22 cellular contexts compared by ENCODE assay signal in the genomic region with DNA sequence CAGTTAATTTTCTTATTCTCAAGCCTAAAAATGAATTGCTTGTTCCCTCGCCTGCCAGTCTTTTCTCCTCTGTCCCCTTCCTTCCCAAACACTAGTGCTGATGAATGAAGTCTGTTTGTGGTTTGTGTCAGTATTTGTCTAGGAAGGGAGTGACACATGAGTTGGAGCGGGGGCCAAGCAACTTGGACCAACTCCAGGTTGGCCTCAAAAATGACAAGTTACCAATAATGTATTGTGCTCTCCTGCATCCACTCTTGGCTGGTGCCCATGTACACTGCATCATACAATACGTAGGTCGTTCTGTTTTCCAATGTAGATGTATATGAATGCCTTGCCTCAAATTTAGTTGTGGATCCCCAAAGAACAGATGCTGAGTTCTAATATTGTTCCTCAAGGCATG.
A peak's percentile ranks its signal among the peaks of the same experiment; 100 is the strongest.
DNase-seq lines count a peak whose midpoint lies in the region; ATAC-seq, FAIRE-seq and TF ChIP-seq lines count a peak whose summit lies in the region.
"Had no signal": no experiment of that assay in that cellular context is flagged by ENCODE, and none has a peak within 500 bp of the region (broad histone marks: within the 10 kb centered on the region; RNA-seq: fewer than 3 reads in every experiment).

No MANE protein-coding gene starts in this region.

- no peak overlapping the region for H2BK5ac ChIP-seq in H1 (ENCODE audit: low read depth, low read length)

- H3K23me2 ChIP-seq in H1 (ENCODE audit: low read depth, low read length), result no peaks in the 10 kb centered on the region

- no peak overlapping the region for H2AK5ac ChIP-seq in H1 (ENCODE audit: low read depth, low read length)

- H3K4me3 ChIP-seq in HAP-1 (no peak overlapping the region), H1 (ENCODE audit: extremely low read depth in 1 of 4, insufficient read depth in 2 of 4, low read depth in 3 of 4, low read length in 4 of 4) (no peak overlapping the region), osteoblast (ENCODE audit: insufficient read depth, low read length) (no peak overlapping the region), Caco-2 (ENCODE audit: low read depth, low read length) (no peak overlapping the region)
- H3K4me3 ChIP-seq: testis had no signal

- H2BK120ac ChIP-seq in H1 (replicated peaks; ENCODE audit: low read depth, low read length), result no peak overlapping the region

- H3K9me3 Mint-ChIP-seq in Caco-2 (ENCODE audit: unreplicated experiment), result no peaks in the 10 kb centered on the region
- H3K9me3 Mint-ChIP-seq: CD4-positive, alpha-beta T cell; central memory CD8-positive, alpha-beta T cell had no signal

- no peak overlapping the region for H3K9ac ChIP-seq in H1 (replicated peaks in 1 of 4; ENCODE audit: extremely low read depth in 1 of 4, low read depth in 3 of 4, low read length in 3 of 4)

- POLR2A ChIA-PET in H1 (lab: Charles Lee; ENCODE audit: partially characterized antibody), result no interaction called here
- POLR2A ChIA-PET in Caco-2 (lab: Charles Lee), result no interaction called here

- H2BK20ac ChIP-seq in H1 (ENCODE audit: low read length), result no peak overlapping the region

- CTCF ChIA-PET in H1 (lab: Charles Lee; ENCODE audit: partially characterized antibody) (no interaction called here), Caco-2 (lab: Charles Lee) (no interaction called here)

- H3K27me3 Mint-ChIP-seq in Caco-2 (ENCODE audit: insufficient read depth, unreplicated experiment), result no peaks in the 10 kb centered on the region
- H3K27me3 Mint-ChIP-seq: CD4-positive, alpha-beta T cell had no signal

- DNase-seq in HAP-1 (ENCODE audit: low spot score in 2 of 2) (peak; percentile 66), NCI-H446 treated with DMSO at 0.1 percent for 48 hours (lab: John Stamatoyannopoulos, UW) (peak; percentile 45), H1 (ENCODE audit: low read depth in 1 of 2, low spot score in 2 of 2) (no peak), osteoblast (ENCODE audit: insufficient read length, low spot score, missing footprints) (peak; percentile 44), Caco-2 (no peak)
- no peak for DNase-seq in effector CD4-positive, alpha-beta T cell
- DNase-seq: activated CD4-positive, alpha-beta T cell treated with anti-CD3 and anti-CD28 coated beads for 48 hours; activated effector memory CD4-positive, alpha-beta T cell treated with anti-CD3 and anti-CD28 coated beads, Interleukin-2, amount 50 U/mL, for 16 hours; CD4-positive, alpha-beta T cell; DMS79; left ventricle myocardium superior; NCI-H1417 treated with DMSO at 0.1 percent for 48 hours; NCI-H226; NK-92 treated with Interleukin-12 subunit alpha and Interleukin-12 subunit beta, amount 100 ng/mL, for 24 hours; SW 1271; testis had no signal

- H2BK15ac ChIP-seq in H1 (ENCODE audit: low read length), result no peak overlapping the region

- H3K36me3 Mint-ChIP-seq in Caco-2 (ENCODE audit: insufficient read depth, unreplicated experiment), result peaks cover 9% of the 10 kb centered on the region

- H2BK12ac ChIP-seq in H1 (ENCODE audit: low read depth, low read length), result peak overlapping the region; percentile 95; the same call in 1 of the 2 replicates

- no peak overlapping the region for H3K27ac Mint-ChIP-seq in Caco-2 (ENCODE audit: unreplicated experiment)
- H3K27ac Mint-ChIP-seq: CD4-positive, alpha-beta T cell had no signal

- TF ChIP-seq POLR2A in H1 (IDR thresholded peaks at IDR 0.05; ENCODE audit: control extremely low read depth in 1 of 2, low read depth in 2 of 2, low read length in 2 of 2), result no peak

- H4K91ac ChIP-seq in H1 (replicated peaks; ENCODE audit: insufficient read length, low read length), result peak overlapping the region; percentile 42

- no peak overlapping the region for H3K56ac ChIP-seq in H1 (replicated peaks; ENCODE audit: insufficient read length, low read depth, low read length)

- no peaks in the 10 kb centered on the region for H3K4me1 Mint-ChIP-seq in Caco-2 (ENCODE audit: low read depth, unreplicated experiment)
- H3K4me1 Mint-ChIP-seq: central memory CD8-positive, alpha-beta T cell had no signal

- no peak overlapping the region for H3K4me3 Mint-ChIP-seq in Caco-2 (ENCODE audit: unreplicated experiment)
- H3K4me3 Mint-ChIP-seq: CD4-positive, alpha-beta T cell; central memory CD8-positive, alpha-beta T cell had no signal

- H4K8ac ChIP-seq in H1 (ENCODE audit: extremely low read depth, insufficient read depth, low read length), result no peak overlapping the region

- no peak overlapping the region for H3K4me2 ChIP-seq in H1 (ENCODE audit: insufficient read depth in 1 of 2, low read depth in 2 of 2, low read length in 2 of 2)
- H3K4me2 ChIP-seq in osteoblast (ENCODE audit: insufficient read depth, low read length), result no peak overlapping the region

- H3K79me2 ChIP-seq in H1 (ENCODE audit: control insufficient read depth in 1 of 2, insufficient read depth in 2 of 2, low read length in 2 of 2) (no peaks in the 10 kb centered on the region), osteoblast (ENCODE audit: insufficient read depth, low read length) (no peaks in the 10 kb centered on the region)

- H4K20me1 ChIP-seq in H1 (replicated peaks in 1 of 2; ENCODE audit: control insufficient read depth in 1 of 2, insufficient read depth in 2 of 2, low read length in 2 of 2) (no peaks in the 10 kb centered on the region), osteoblast (ENCODE audit: insufficient read depth, low read length) (no peaks in the 10 kb centered on the region)

- no peaks in the 10 kb centered on the region for H3K9me3 ChIP-seq in HAP-1
- no peaks in the 10 kb centered on the region for H3K9me3 ChIP-seq in H1 (ENCODE audit: insufficient read depth in 2 of 2, low read depth in 1 of 2, low read length in 1 of 2)
- no peaks in the 10 kb centered on the region for H3K9me3 ChIP-seq in osteoblast (ENCODE audit: low read depth, low read length)
- no peaks in the 10 kb centered on the region for H3K9me3 ChIP-seq in Caco-2
- H3K9me3 ChIP-seq: neutrophil, testis had no signal

- 100% methylated on average over 4 of the region's 4 CpGs; no CpG with 5 or more reads in 1 of the 2 experiments for WGBS in H1 (ENCODE audit: extremely low coverage in 1 of 2, insufficient coverage in 1 of 2, insufficient read length in 1 of 2, insufficient replicate concordance in 2 of 2, low coverage in 1 of 2, low lambda C conversion rate in 2 of 2, missing lambda C conversion rate in 1 of 2), 2 experiments

- H4K5ac ChIP-seq in H1 (ENCODE audit: insufficient read length, low read depth, low read length), result no peak overlapping the region

- in situ Hi-C loops in HAP-1 (cut with MboI; ENCODE audit: low sequenced_read_pairs), result no loop called here

- H3K79me1 ChIP-seq in H1 (ENCODE audit: low read depth, low read length), result no peaks in the 10 kb centered on the region

- H3K27me3 ChIP-seq in HAP-1 (ENCODE audit: low read depth) (no peaks in the 10 kb centered on the region), H1 (replicated peaks in 1 of 4; ENCODE audit: control insufficient read depth in 3 of 4, extremely low read depth in 1 of 4, insufficient read depth in 3 of 4, low read length in 3 of 4) (no peaks in the 10 kb centered on the region), osteoblast (ENCODE audit: insufficient read depth, low read length) (peaks cover 4% of the 10 kb centered on the region), Caco-2 (replicated peaks; ENCODE audit: control insufficient read depth, insufficient read depth, low read length) (no peaks in the 10 kb centered on the region)
- H3K27me3 ChIP-seq: neutrophil, testis had no signal

- H3K36me3 ChIP-seq in HAP-1 (replicated peaks) (0 out of 2 replicates have a peak, but pooled peaks cover 6% of the 10 kb centered on the region), H1 (ENCODE audit: control insufficient read depth in 2 of 4, insufficient read depth in 4 of 4, low read length in 3 of 4) (no peaks in the 10 kb centered on the region), osteoblast (ENCODE audit: insufficient read depth, low read length) (no peaks in the 10 kb centered on the region), Caco-2 (ENCODE audit: control insufficient read depth, insufficient read depth, low read length) (no peaks in the 10 kb centered on the region)
- H3K36me3 ChIP-seq: neutrophil had no signal

- no peak for FAIRE-seq in H1 (lab: Jason Lieb, UNC)
- FAIRE-seq: TTC549 had no signal

- intact Hi-C loops in Caco-2 (cut with micrococcal nuclease; ENCODE audit: unreplicated experiment), result no loop called here

- no peak overlapping the region for H3K23ac ChIP-seq in H1 (ENCODE audit: insufficient read length)

- no peak overlapping the region for H3K18ac ChIP-seq in H1 (ENCODE audit: extremely low read depth, low read length)

- no peak for ATAC-seq in HG02981 (IDR thresholded peaks at IDR 0.05; ENCODE audit: unreplicated experiment)
- ATAC-seq in GM19397 (IDR thresholded peaks at IDR 0.05; ENCODE audit: unreplicated experiment), result no peak
- ATAC-seq: esophagus mucosa, left ventricle myocardium superior had no signal

- no peak overlapping the region for H3K4ac ChIP-seq in H1 (replicated peaks; ENCODE audit: insufficient read length, low read depth, low read length)

- BruUV-seq in Caco-2 (replicated peaks; lab: Mats Ljungman, UMichigan), result no TSS peak

- H3K14ac ChIP-seq in H1 (ENCODE audit: insufficient read length), result no peak overlapping the region

- TF ChIP-seq EP300 in H1 (IDR thresholded peaks at IDR 0.05; ENCODE audit: borderline replicate concordance in 1 of 2, low read depth in 2 of 2, low read length in 2 of 2), result no peak

- H3K4me1 ChIP-seq in HAP-1 (peaks cover 79% of the 10 kb centered on the region), H1 (replicated peaks in 1 of 4; ENCODE audit: control insufficient read depth in 3 of 4, insufficient read depth in 4 of 4, low read length in 3 of 4) (peaks cover 0 to 6% (median 1%) of the 10 kb centered on the region in 4 experiments; a peak in 4 of 7 replicates), osteoblast (ENCODE audit: insufficient read depth, low read length) (no peaks in the 10 kb centered on the region), Caco-2 (no peaks in the 10 kb centered on the region)
- H3K4me1 ChIP-seq: testis had no signal

- no peak for TF ChIP-seq RAD21 in H1 (IDR thresholded peaks at IDR 0.05 in 1 of 2, conservative IDR thresholded peaks at IDR 0.05 in 1 of 2; ENCODE audit: low read depth in 2 of 2, low read length in 2 of 2)

- H2AFZ ChIP-seq in H1 (ENCODE audit: low read length) (no peak overlapping the region), osteoblast (ENCODE audit: low read length) (no peak overlapping the region)

- TF ChIP-seq CTCF in H1 (IDR thresholded peaks at IDR 0.05; ENCODE audit: control extremely low read depth in 1 of 3, insufficient read depth in 1 of 3, low read depth in 1 of 3, low read length in 3 of 3) (no peak), osteoblast (IDR thresholded peaks at IDR 0.05; ENCODE audit: extremely low read depth, low read depth, low read length) (no peak), Caco-2 (IDR thresholded peaks at IDR 0.05; ENCODE audit: insufficient read depth in 1 of 2, low read depth in 1 of 2, low read length in 1 of 2, severe bottlenecking in 1 of 2, unreplicated experiment in 1 of 2) (no peak)

- H3K27ac ChIP-seq in H1 (ENCODE audit: low read depth, low read length), result no peak overlapping the region
- no peak overlapping the region for H3K27ac ChIP-seq in osteoblast (ENCODE audit: low read depth, low read length)
- H3K27ac ChIP-seq: neutrophil, testis had no signal

TF ChIP-seq in H1, 55 proteins besides CTCF, POLR2A, EP300 and RAD21 (continues in another document):
- no peak for TF ChIP-seq RBBP5 (IDR thresholded peaks at IDR 0.05; ENCODE audit: borderline replicate concordance, low read depth, low read length)
- TF ChIP-seq NANOG (IDR thresholded peaks at IDR 0.05; ENCODE audit: insufficient read depth, low read depth, low read length, poor library complexity, severe bottlenecking), result no peak

Comparison
In these comparisons a context has a peak if more than half of its experiments do, and no peak if none do; other contexts are left out.
1. DNase-seq: peak in HAP-1 (2 of 2), NCI-H446 treated with DMSO at 0.1 percent for 48 hours (single experiment) and osteoblast (single experiment); none in H1 (0 of 2), Caco-2 (0 of 2) and effector CD4-positive, alpha-beta T cell (single experiment).